Comparison of ENCODE assay signal across 9 cellular contexts in genomic region chr5:96743065-96743768, GRCh38.
DNase-seq lines count a peak whose midpoint lies in the region; ATAC-seq and TF ChIP-seq lines count a peak whose summit lies in the region.
"Had no signal": no experiment of that assay in that cellular context is flagged by ENCODE, and none has a peak within 500 bp of the region (broad histone marks: within the 10 kb centered on the region; RNA-seq: fewer than 3 reads in every experiment).

No MANE protein-coding gene starts in this region.

- H2AFZ ChIP-seq in GM23248: 0 out of 2 replicates have a peak overlapping the region, but pooled peaks have one; percentile 21

- no peak for TF ChIP-seq CTCF in foreskin fibroblast (IDR thresholded peaks at IDR 0.05; ENCODE audit: low read depth, low read length)

- H3K79me2 ChIP-seq in GM23248 (ENCODE audit: insufficient read depth): no peaks in the 10 kb centered on the region

- 0 out of 2 replicates have a peak overlapping the region, but pooled peaks have one; percentile 5 for H3K9ac ChIP-seq in GM23248

- no peak overlapping the region for H3K4me3 ChIP-seq in GM23248
- no peak overlapping the region for H3K4me3 ChIP-seq in foreskin fibroblast (ENCODE audit: low read depth in 1 of 2, low read length in 2 of 2)

- H3K9me2 ChIP-seq in GM23248 (ENCODE audit: insufficient read depth): no peaks in the 10 kb centered on the region

- H3K4me2 ChIP-seq in GM23248 (ENCODE audit: unreplicated experiment): peak overlapping the region; percentile 2

- no peaks in the 10 kb centered on the region for H3K9me3 ChIP-seq in GM23248 (ENCODE audit: low read depth)

- in situ Hi-C loops in GM23248 (cut with MboI): no loop called here

- no peaks in the 10 kb centered on the region for H3K27me3 ChIP-seq in GM23248 (replicated peaks; ENCODE audit: insufficient read depth)

- peak overlapping the region; percentile 39 for H3K27ac ChIP-seq in GM23248

- DNase-seq in GM23248: peak; percentile 81
- peak; percentile 44 for DNase-seq in RPMI7951 (ENCODE audit: low read depth)
- peak; percentile 33 to 63 for DNase-seq in foreskin fibroblast
- DNase-seq in pulmonary artery endothelial cell (ENCODE audit: low read depth, low spot score): peak; percentile 22
- DNase-seq in NCI-H524 treated with DMSO at 0.1 percent for 48 hours (lab: John Stamatoyannopoulos, UW): no peak
- DNase-seq in activated CD8-positive, alpha-beta memory T cell treated with anti-CD3 and anti-CD28 coated beads for 24 hours: no peak
- DNase-seq in C1 segment of cervical spinal cord (lab: John Stamatoyannopoulos, UW): no peak
- DNase-seq: retina had no signal

- peaks cover 23% of the 10 kb centered on the region for H3K4me1 ChIP-seq in GM23248 (ENCODE audit: insufficient read depth)

- H3F3A ChIP-seq in GM23248 (ENCODE audit: insufficient read depth): peaks cover 30% of the 10 kb centered on the region

- peaks cover 88% of the 10 kb centered on the region for H3K36me3 ChIP-seq in GM23248 (ENCODE audit: low read depth)

- 35 to 42% methylated on average over 11 of the region's 11 CpGs for WGBS in GM23248 (ENCODE audit: low coverage in 1 of 2, low lambda C conversion rate in 2 of 2, missing lambda C conversion rate in 2 of 2), 2 experiments

- no peaks in the 10 kb centered on the region for H4K20me1 ChIP-seq in GM23248 (ENCODE audit: insufficient read depth)

- ATAC-seq in HG03354 (IDR thresholded peaks at IDR 0.05; ENCODE audit: poor library complexity, severe bottlenecking, unreplicated experiment): no peak

Comparison
In these comparisons a context has a peak if more than half of its experiments do, and no peak if none do; other contexts are left out.
1. DNase-seq: peak in GM23248 (single experiment), RPMI7951 (single experiment), foreskin fibroblast (2 of 2) and pulmonary artery endothelial cell (single experiment); none in NCI-H524 treated with DMSO at 0.1 percent for 48 hours (single experiment), activated CD8-positive, alpha-beta memory T cell treated with anti-CD3 and anti-CD28 coated beads for 24 hours (single experiment) and C1 segment of cervical spinal cord (0 of 14).